In the genomic region with DNA sequence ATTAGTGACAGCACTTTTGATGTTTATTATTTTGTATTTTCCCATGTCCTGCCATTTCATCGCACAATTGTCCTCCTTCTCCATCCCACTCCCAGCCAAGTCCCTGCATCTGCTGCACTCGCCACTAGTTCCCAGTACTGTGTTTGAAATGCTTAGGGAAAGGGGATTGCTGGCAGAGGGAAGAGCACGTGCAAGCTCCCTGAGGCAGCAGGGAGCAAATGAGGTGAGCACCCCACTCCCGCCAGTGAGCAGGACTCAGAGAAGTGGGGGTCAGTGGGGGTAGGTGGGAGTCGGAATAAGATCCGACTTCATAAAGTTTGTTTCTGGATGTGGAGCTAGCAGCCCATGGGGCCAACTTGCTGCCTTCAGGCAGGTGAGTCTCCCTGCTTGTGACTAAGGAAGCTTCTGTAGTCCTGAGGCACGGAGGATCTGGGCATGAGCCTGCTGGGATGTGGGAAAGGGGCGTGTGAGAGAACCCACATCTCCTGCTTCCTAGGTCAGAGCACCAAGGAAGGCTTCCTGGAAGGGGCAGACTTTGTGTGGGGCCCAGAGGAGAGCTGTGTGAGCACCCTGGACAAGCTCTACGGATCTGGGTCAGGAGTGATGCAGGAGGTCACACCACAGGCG, we compare ENCODE assay signal across 11 cellular contexts.
A peak's percentile ranks its signal among the peaks of the same experiment; 100 is the strongest.
DNase-seq lines count a peak whose midpoint lies in the region; ATAC-seq and TF ChIP-seq lines count a peak whose summit lies in the region.
"Had no signal": no experiment of that assay in that cellular context is flagged by ENCODE, and none has a peak within 500 bp of the region (broad histone marks: within the 10 kb centered on the region; RNA-seq: fewer than 3 reads in every experiment).

No MANE protein-coding gene starts in this region.

- H3K27ac ChIP-seq in BLaER1 = no peak overlapping the region
- H3K27ac ChIP-seq in Karpas-422 (ENCODE audit: low read length) = peak overlapping the region; percentile 100
- peak overlapping the region; percentile 90 for H3K27ac ChIP-seq in mammary epithelial cell (ENCODE audit: insufficient read depth, low read depth, low read length)
- no peak overlapping the region for H3K27ac ChIP-seq in osteoblast (ENCODE audit: low read depth, low read length)
- H3K27ac ChIP-seq: colonic mucosa had no signal

- no TSS peak for BruUV-seq in mammary epithelial cell (replicated peaks; lab: Mats Ljungman, UMichigan)

- no peak for DNase-seq in Karpas-422
- peak; percentile 79 for DNase-seq in mammary epithelial cell
- peak; percentile 17 for DNase-seq in osteoblast (ENCODE audit: insufficient read length, low spot score, missing footprints)
- no peak for DNase-seq in SKM-1 (lab: John Stamatoyannopoulos, UW; ENCODE audit: unreplicated experiment)
- no peak for DNase-seq in iPS-NIHi11 (ENCODE audit: low spot score)
- DNase-seq in inferior parietal cortex (ENCODE audit: extremely low spot score) = no peak
- DNase-seq: colonic mucosa, KBM-7 had no signal

- intact Hi-C loops in mammary epithelial cell (cut with micrococcal nuclease) = loop anchor here (5.0 to 10.0 kb wide), 4 partner anchors 125 to 723 kb away; no protein-coding TSS in a partner anchor

- peaks cover 39% of the 10 kb centered on the region for H3K27me3 ChIP-seq in BLaER1
- no peaks in the 10 kb centered on the region for H3K27me3 ChIP-seq in Karpas-422 (ENCODE audit: low read length)
- no peaks in the 10 kb centered on the region for H3K27me3 ChIP-seq in mammary epithelial cell (ENCODE audit: insufficient read depth, low read length)
- peaks cover 21% of the 10 kb centered on the region for H3K27me3 ChIP-seq in osteoblast (ENCODE audit: insufficient read depth, low read length)
- H3K27me3 ChIP-seq: colonic mucosa, esophagus muscularis mucosa had no signal

- H3K36me3 ChIP-seq in BLaER1 = no peaks in the 10 kb centered on the region
- no peaks in the 10 kb centered on the region for H3K36me3 ChIP-seq in Karpas-422 (ENCODE audit: insufficient read depth, low read length)
- H3K36me3 ChIP-seq in mammary epithelial cell (ENCODE audit: insufficient read depth, low read length) = no peaks in the 10 kb centered on the region
- H3K36me3 ChIP-seq in osteoblast (ENCODE audit: insufficient read depth, low read length) = no peaks in the 10 kb centered on the region
- H3K36me3 ChIP-seq: colonic mucosa, esophagus muscularis mucosa had no signal

- H4K20me1 ChIP-seq in BLaER1 (peaks cover 57% of the 10 kb centered on the region), Karpas-422 (ENCODE audit: insufficient read depth, low read depth, low read length) (0 out of 2 replicates have a peak, but pooled peaks cover 7% of the 10 kb centered on the region), mammary epithelial cell (ENCODE audit: insufficient read depth, low read length) (no peaks in the 10 kb centered on the region), osteoblast (ENCODE audit: insufficient read depth, low read length) (no peaks in the 10 kb centered on the region)

- peaks cover 36% of the 10 kb centered on the region for H3K4me1 ChIP-seq in BLaER1
- peaks cover 73% of the 10 kb centered on the region for H3K4me1 ChIP-seq in Karpas-422 (ENCODE audit: low read length)
- peaks cover 33% of the 10 kb centered on the region for H3K4me1 ChIP-seq in mammary epithelial cell (ENCODE audit: insufficient read depth, low read length)
- peaks cover 16% of the 10 kb centered on the region for H3K4me1 ChIP-seq in osteoblast (ENCODE audit: insufficient read depth, low read length)
- H3K4me1 ChIP-seq: colonic mucosa had no signal

- no peak overlapping the region for H2AFZ ChIP-seq in Karpas-422 (ENCODE audit: low read length)
- H2AFZ ChIP-seq in mammary epithelial cell (ENCODE audit: low read depth, low read length) = no peak overlapping the region
- no peak overlapping the region for H2AFZ ChIP-seq in osteoblast (ENCODE audit: low read length)

- dilution Hi-C loops in mammary epithelial cell (cut with HindIII; ENCODE audit: low sequenced_read_pairs) = loop anchor here (5.0 kb wide), 1 partner anchor 95 kb away; no protein-coding TSS in a partner anchor

- no peaks in the 10 kb centered on the region for H3K9me2 ChIP-seq in Karpas-422 (replicated peaks; ENCODE audit: insufficient read depth, low read length)

- H3K79me2 ChIP-seq in Karpas-422 (ENCODE audit: low read length) (no peaks in the 10 kb centered on the region), mammary epithelial cell (ENCODE audit: insufficient read depth, low read length) (no peaks in the 10 kb centered on the region), osteoblast (ENCODE audit: insufficient read depth, low read length) (no peaks in the 10 kb centered on the region)

- CTCF ChIA-PET in mammary epithelial cell (lab: Charles Lee; ENCODE audit: low non-redundant PET) = no interaction called here

- in situ Hi-C loops in mammary epithelial cell (cut with MboI; ENCODE audit: low sequenced_read_pairs in 2 of 2) = no loop called here

- peak overlapping the region; percentile 72 for H3K4me2 ChIP-seq in BLaER1
- peak overlapping the region; percentile 98 for H3K4me2 ChIP-seq in Karpas-422 (ENCODE audit: low read depth, low read length, poor library complexity, severe bottlenecking)
- H3K4me2 ChIP-seq in mammary epithelial cell (ENCODE audit: insufficient read depth, low read depth, low read length) = peak overlapping the region; percentile 52
- H3K4me2 ChIP-seq in osteoblast (ENCODE audit: insufficient read depth, low read length) = no peak overlapping the region

- no peaks in the 10 kb centered on the region for H3K9me3 ChIP-seq in BLaER1
- no peaks in the 10 kb centered on the region for H3K9me3 ChIP-seq in Karpas-422 (ENCODE audit: low read length)
- H3K9me3 ChIP-seq in mammary epithelial cell (replicated peaks; ENCODE audit: insufficient read depth, low read length) = no peaks in the 10 kb centered on the region
- H3K9me3 ChIP-seq in osteoblast (ENCODE audit: low read depth, low read length) = no peaks in the 10 kb centered on the region
- H3K9me3 ChIP-seq: colonic mucosa, esophagus muscularis mucosa had no signal

- WGBS in mammary epithelial cell (ENCODE audit: low coverage, missing lambda C conversion rate) = 64% methylated on average over 8 of the region's 10 CpGs

- H3K4me3 ChIP-seq in BLaER1 (no peak overlapping the region), Karpas-422 (ENCODE audit: low read length) (peak overlapping the region; percentile 66), mammary epithelial cell (replicated peaks in 1 of 3; ENCODE audit: insufficient read depth in 1 of 3, low read depth in 2 of 3, low read length in 3 of 3) (no peak overlapping the region), osteoblast (ENCODE audit: insufficient read depth, low read length) (no peak overlapping the region)
- H3K4me3 ChIP-seq: colonic mucosa, esophagus muscularis mucosa had no signal

- no peak overlapping the region for H3K9ac ChIP-seq in BLaER1
- H3K9ac ChIP-seq in Karpas-422 (ENCODE audit: low read length) = peak overlapping the region; percentile 43
- peak overlapping the region; percentile 76 for H3K9ac ChIP-seq in mammary epithelial cell (ENCODE audit: insufficient read depth, low read length)

- no peak for ATAC-seq in HG02759 (IDR thresholded peaks at IDR 0.05; ENCODE audit: unreplicated experiment)

- no peak for TF ChIP-seq CTCF in mammary epithelial cell (conservative IDR thresholded peaks at IDR 0.05 in 1 of 2, IDR thresholded peaks at IDR 0.05 in 1 of 2; ENCODE audit: extremely low read depth in 1 of 2, insufficient read depth in 1 of 2, low read depth in 1 of 2, low read length in 2 of 2)
- TF ChIP-seq CTCF in osteoblast (IDR thresholded peaks at IDR 0.05; ENCODE audit: extremely low read depth, low read depth, low read length) = no peak

Comparison
In these comparisons a context has a peak if more than half of its experiments do, and no peak if none do; other contexts are left out.
1. H3K27ac ChIP-seq: peak in Karpas-422 (single experiment) and mammary epithelial cell (single experiment); none in BLaER1 (single experiment) and osteoblast (single experiment).
2. DNase-seq: peak in mammary epithelial cell (single experiment) and osteoblast (single experiment); none in Karpas-422 (single experiment), SKM-1 (single experiment), iPS-NIHi11 (single experiment) and inferior parietal cortex (single experiment).